In genomic region chr14:55272415-55272786, GRCh38 we compare ENCODE assay signal across 8 cellular contexts. TPM values are rescaled to one million over a fixed set of nuclear protein-coding genes. Genes with fewer than 3 reads are reported as not detected.
DNase-seq lines count a peak whose midpoint lies in the region; ATAC-seq and TF ChIP-seq lines count a peak whose summit lies in the region.

No MANE protein-coding gene starts in this region.

- no peaks in the 10 kb centered on the region for H4K20me1 ChIP-seq in H9 (ENCODE audit: control insufficient read depth, insufficient read depth, insufficient read length)

- no peak for TF ChIP-seq EP300 in gastroesophageal sphincter (IDR thresholded peaks at IDR 0.05)

- no peak for DNase-seq in H9
- no peak for DNase-seq in WTC11 (ENCODE audit: low spot score)
- no peak for DNase-seq in anterior cingulate cortex (lab: John Stamatoyannopoulos, UW)
- DNase-seq in UCSD-AML1 (lab: John Stamatoyannopoulos, UW; ENCODE audit: unreplicated experiment): no peak
- DNase-seq in activated gamma-delta T cell (lab: John Stamatoyannopoulos, UW): no peak

- H3K9me3 ChIP-seq in H9 (ENCODE audit: control insufficient read depth, low read depth, low read length) (no peaks in the 10 kb centered on the region), gastroesophageal sphincter (no peaks in the 10 kb centered on the region), skeletal muscle satellite cell (replicated peaks; ENCODE audit: low read length) (no peaks in the 10 kb centered on the region)

- H2BK120ac ChIP-seq in H9 (ENCODE audit: low read depth, low read length, poor library complexity, severe bottlenecking): no peak overlapping the region

- no peak overlapping the region for H3K23ac ChIP-seq in H9 (ENCODE audit: insufficient read length, low read depth, low read length)

- peaks cover 4% of the 10 kb centered on the region for H3K23me2 ChIP-seq in H9 (ENCODE audit: insufficient read length, low read depth, low read length, poor library complexity, severe bottlenecking)

- no peaks in the 10 kb centered on the region for H3K79me1 ChIP-seq in H9 (ENCODE audit: insufficient read depth, low read depth, low read length, poor library complexity, severe bottlenecking)

- H4K5ac ChIP-seq in H9 (ENCODE audit: insufficient read length, low read depth, low read length): no peak overlapping the region

- H3K14ac ChIP-seq in H9 (ENCODE audit: insufficient read depth, low read length): no peak overlapping the region

- H3K4ac ChIP-seq in H9 (ENCODE audit: low read depth, low read length): no peak overlapping the region

- H3K18ac ChIP-seq in H9 (ENCODE audit: insufficient read length, low read depth, low read length): no peak overlapping the region

- H3K4me1 Mint-ChIP-seq in H9: peaks cover 23 to 31% of the 10 kb centered on the region in 2 experiments
- H3K4me1 Mint-ChIP-seq in WTC11: peaks cover 30% of the 10 kb centered on the region

- no peak overlapping the region for H2BK5ac ChIP-seq in H9 (ENCODE audit: insufficient read length, low read length)

- peak overlapping the region; percentile 76 for H3K4me2 ChIP-seq in H9 (ENCODE audit: insufficient read depth, insufficient read length, low read length)
- H3K4me2 ChIP-seq in skeletal muscle satellite cell (ENCODE audit: low read length): peak overlapping the region; percentile 85

- TF ChIP-seq POLR2A in gastroesophageal sphincter (IDR thresholded peaks at IDR 0.05): no peak

- no peak overlapping the region for H2BK15ac ChIP-seq in H9 (ENCODE audit: low read depth, low read length)

- POLR2A ChIA-PET in WTC11 (lab: Charles Lee): interaction anchor here (0.7 to 1.5 kb wide), 2 partner anchors 33 to 219 kb away, joined by 3 read pairs; no protein-coding TSS in a partner anchor

- H4K91ac ChIP-seq in H9 (ENCODE audit: insufficient read length, low read depth, low read length): no peak overlapping the region

- H3K9me3 Mint-ChIP-seq in H9 (peaks cover 0 to 4% of the 10 kb centered on the region in 2 experiments; a peak in 1 of 5 replicates), WTC11 (no peaks in the 10 kb centered on the region)

- H3K4me3 ChIP-seq in gastroesophageal sphincter (peak overlapping the region; percentile 81 to 97), skeletal muscle satellite cell (ENCODE audit: low read length) (peak overlapping the region; percentile 93)

- H3K27me3 ChIP-seq in H9 (ENCODE audit: insufficient read depth, low read length) (no peaks in the 10 kb centered on the region), gastroesophageal sphincter (no peaks in the 10 kb centered on the region), skeletal muscle satellite cell (ENCODE audit: control insufficient read depth, insufficient read depth, low read length) (no peaks in the 10 kb centered on the region)

- no peaks in the 10 kb centered on the region for H3K36me3 ChIP-seq in gastroesophageal sphincter
- H3K36me3 ChIP-seq in skeletal muscle satellite cell (ENCODE audit: insufficient read depth, low read length): no peaks in the 10 kb centered on the region

- peak overlapping the region; percentile 82 to 93 for H3K4me3 Mint-ChIP-seq in H9
- H3K4me3 Mint-ChIP-seq in WTC11: peak overlapping the region; percentile 84

- H3K36me3 Mint-ChIP-seq in H9 (ENCODE audit: insufficient read depth in 1 of 3, low read depth in 3 of 3): no peaks in the 10 kb centered on the region; a peak in 3 of 7 replicates
- no peaks in the 10 kb centered on the region; the same call in none of the 2 replicates for H3K36me3 Mint-ChIP-seq in WTC11

- peak overlapping the region in 1 of 3 experiments; percentile 88; a peak in 1 of 7 replicates for H3K27ac Mint-ChIP-seq in H9
- peak overlapping the region; percentile 46; the same call in 1 of the 2 replicates for H3K27ac Mint-ChIP-seq in WTC11

- H4K8ac ChIP-seq in H9 (replicated peaks; ENCODE audit: insufficient read length, low read depth, low read length): no peak overlapping the region

- CTCF ChIA-PET in WTC11 (lab: Charles Lee): interaction anchor here (0.5 to 4.2 kb wide), 4 partner anchors 10 to 83 kb away, joined by 4 to 48 read pairs (median 4); no protein-coding TSS in a partner anchor

- H3K27me3 Mint-ChIP-seq in H9 (ENCODE audit: low read depth) (no peaks in the 10 kb centered on the region; the same call in 1 of the 2 replicates), WTC11 (ENCODE audit: low read depth) (no peaks in the 10 kb centered on the region)

- WGBS in H9 (ENCODE audit: extremely low coverage, insufficient read length, low lambda C conversion rate): no CpG with 5 or more reads among the region's 1 CpG
- WGBS in gastroesophageal sphincter (ENCODE audit: low coverage in 1 of 2), 2 donors: 0 to 6% methylated on average over 1 of the region's 1 CpG

- H3K79me2 ChIP-seq in H9 (ENCODE audit: insufficient read depth, low read length): peaks cover 3% of the 10 kb centered on the region; the same call in 1 of the 2 replicates

- H3K4me1 ChIP-seq in H9 (ENCODE audit: insufficient read depth, low read length) (no peaks in the 10 kb centered on the region), gastroesophageal sphincter (peaks cover 12 to 64% (median 15%) of the 10 kb centered on the region in 3 donors), skeletal muscle satellite cell (ENCODE audit: control insufficient read depth, insufficient read depth, low read length) (peaks cover 38% of the 10 kb centered on the region)

- no peak overlapping the region for H3K27ac ChIP-seq in H9 (ENCODE audit: insufficient read length, low read depth, low read length)
- H3K27ac ChIP-seq in gastroesophageal sphincter: peak overlapping the region in 3 of 4 donors; percentile 91 to 95 (median 93)

- H2AFZ ChIP-seq in H9 (ENCODE audit: low read length): no peak overlapping the region

- no peak overlapping the region for H2BK20ac ChIP-seq in H9 (ENCODE audit: low read depth, low read length, poor library complexity, severe bottlenecking)

- TF ChIP-seq CTCF in H9 (conservative IDR thresholded peaks at IDR 0.05): no peak
- TF ChIP-seq CTCF in WTC11 (IDR thresholded peaks at IDR 0.05): no peak
- no peak for TF ChIP-seq CTCF in gastroesophageal sphincter (IDR thresholded peaks at IDR 0.05)

- no peak overlapping the region for H2BK12ac ChIP-seq in H9 (ENCODE audit: insufficient read length, low read depth, low read length)

- H2AK5ac ChIP-seq in H9 (ENCODE audit: insufficient read length, low read length): no peak overlapping the region

- no peak overlapping the region for H3K56ac ChIP-seq in H9 (ENCODE audit: insufficient read length, low read depth, low read length)

- ATAC-seq in WTC11 (no peak), gastroesophageal sphincter (no peak), GM18498 (IDR thresholded peaks at IDR 0.05; ENCODE audit: unreplicated experiment) (no peak)

- no peak overlapping the region for H3T11ph ChIP-seq in H9 (ENCODE audit: low read length)

- H3K9ac ChIP-seq in H9 (ENCODE audit: extremely low read depth, insufficient read length, low read length) (peak overlapping the region; percentile 88), skeletal muscle satellite cell (ENCODE audit: low read depth, low read length) (peak overlapping the region; percentile 86)

TF ChIP-seq in WTC11, 78 proteins besides CTCF, POLR2A, EP300 and RAD21:
- no peak for TF ChIP-seq ATF6 (CRISPR knock-in tag; IDR thresholded peaks at IDR 0.05)
- no peak for TF ChIP-seq ZNF396 (CRISPR knock-in tag; IDR thresholded peaks at IDR 0.05; ENCODE audit: borderline replicate concordance)
- no peak for TF ChIP-seq ZSCAN18 (CRISPR knock-in tag; IDR thresholded peaks at IDR 0.05)
- TF ChIP-seq, protein P1, sequence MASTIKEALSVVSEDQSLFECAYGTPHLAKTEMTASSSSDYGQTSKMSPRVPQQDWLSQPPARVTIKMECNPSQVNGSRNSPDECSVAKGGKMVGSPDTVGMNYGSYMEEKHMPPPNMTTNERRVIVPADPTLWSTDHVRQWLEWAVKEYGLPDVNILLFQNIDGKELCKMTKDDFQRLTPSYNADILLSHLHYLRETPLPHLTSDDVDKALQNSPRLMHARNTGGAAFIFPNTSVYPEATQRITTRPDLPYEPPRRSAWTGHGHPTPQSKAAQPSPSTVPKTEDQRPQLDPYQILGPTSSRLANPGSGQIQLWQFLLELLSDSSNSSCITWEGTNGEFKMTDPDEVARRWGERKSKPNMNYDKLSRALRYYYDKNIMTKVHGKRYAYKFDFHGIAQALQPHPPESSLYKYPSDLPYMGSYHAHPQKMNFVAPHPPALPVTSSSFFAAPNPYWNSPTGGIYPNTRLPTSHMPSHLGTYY (CRISPR knock-in tag; IDR thresholded peaks at IDR 0.05): no peak
- no peak for TF ChIP-seq NR2C2 (CRISPR knock-in tag; IDR thresholded peaks at IDR 0.05)
TF ChIP-seq in WTC11: peak in this region for 0.

RNA-seq across cellular contexts. Expression of gene FBXO34, which starts 1.2 kb away (rescaled TPM):
- total RNA-seq in H9 (2021) (11.7 and 12.0 TPM in 2 replicates), WTC11 (2021) (13.5 to 14.2 TPM (median 13.9 TPM) in 3 replicates), gastroesophageal sphincter (10 to 100 TPM; 18.8 to 32.5 (median 21.8) TPM)
- total RNA-seq in skeletal muscle satellite cell (2012; rRNA removed): 12.2 and 13.9 TPM in 2 replicates
